In the genomic region with DNA sequence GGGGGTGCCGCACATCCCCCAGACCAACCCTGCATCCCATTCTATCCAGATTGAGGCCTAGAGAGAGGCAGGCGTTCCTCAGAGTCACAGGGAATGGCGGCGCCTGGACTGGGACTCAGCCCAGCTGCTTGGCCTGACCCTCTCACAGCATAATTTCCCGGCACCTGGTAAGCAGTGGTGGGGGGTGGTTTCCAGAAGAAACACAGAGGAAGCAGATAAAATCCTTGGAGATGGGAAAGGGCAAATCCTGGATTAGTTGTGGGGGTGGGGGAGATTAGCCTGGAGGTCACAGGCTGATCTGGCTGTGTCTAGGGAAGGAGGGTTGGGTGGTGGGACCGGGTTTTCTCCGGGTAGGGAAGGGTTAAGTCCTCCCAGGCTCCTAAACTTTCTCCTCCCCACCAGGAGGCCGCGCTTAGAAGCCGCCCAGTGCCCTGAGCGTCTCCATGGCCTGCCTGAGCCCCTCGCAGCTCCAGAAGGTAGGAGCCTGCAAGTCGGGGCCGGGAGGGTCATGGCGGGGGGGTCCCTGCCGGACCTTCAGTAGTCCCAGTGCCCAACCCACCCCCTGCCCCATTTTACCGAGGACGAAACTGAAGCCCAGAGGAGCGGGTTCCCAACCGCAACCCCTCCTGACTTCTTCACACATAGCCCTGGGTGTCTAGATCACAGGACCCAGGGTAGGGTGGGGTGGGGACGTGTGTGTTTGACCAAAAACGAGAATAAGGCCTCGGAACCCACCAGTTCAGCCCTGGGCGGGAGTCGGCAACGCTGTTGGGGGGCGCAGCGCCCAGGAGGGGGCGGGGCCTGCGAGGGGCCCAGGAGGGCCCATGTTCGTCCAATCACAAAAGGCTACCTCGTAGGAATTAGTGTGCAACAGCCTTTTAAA, we compare ENCODE assay signal across 1 cellular context.
TF ChIP-seq lines count a peak whose summit lies in the region.

No MANE protein-coding gene starts in this region.

TF ChIP-seq in HepG2, 621 proteins besides CTCF, POLR2A, EP300 and RAD21 (continues in another document):
- TF ChIP-seq MED13 (CRISPR knock-in tag; IDR thresholded peaks at IDR 0.05) (no peak), MIXL1 (CRISPR knock-in tag; IDR thresholded peaks at IDR 0.05) (no peak), ZNF788 (CRISPR knock-in tag; IDR thresholded peaks at IDR 0.05; ENCODE audit: borderline replicate concordance) (no peak), ZBTB7B (CRISPR knock-in tag; IDR thresholded peaks at IDR 0.05) (peak; percentile 80), ZKSCAN8 (CRISPR knock-in tag; IDR thresholded peaks at IDR 0.05; ENCODE audit: borderline replicate concordance) (peak; percentile 15; the same call in 1 of the 2 replicates), RORA (CRISPR knock-in tag; IDR thresholded peaks at IDR 0.05) (no peak), HES4 (CRISPR knock-in tag; IDR thresholded peaks at IDR 0.05; ENCODE audit: borderline replicate concordance) (no peak), PITX1 (CRISPR knock-in tag; IDR thresholded peaks at IDR 0.05) (no peak), FOXA3 (CRISPR knock-in tag; IDR thresholded peaks at IDR 0.05) (no peak; the same call in 1 of the 2 replicates), TP53 (CRISPR knock-in tag; conservative IDR thresholded peaks at IDR 0.05) (peak; percentile 1; the same call in 1 of the 2 replicates), HHEX (CRISPR knock-in tag; IDR thresholded peaks at IDR 0.05) (no peak), XBP1 (CRISPR knock-in tag; IDR thresholded peaks at IDR 0.05) (no peak), ZNF761 (CRISPR knock-in tag; conservative IDR thresholded peaks at IDR 0.05) (no peak), ZNF616 (CRISPR knock-in tag; IDR thresholded peaks at IDR 0.05; ENCODE audit: low read depth) (no peak), SNAI1 (CRISPR knock-in tag; IDR thresholded peaks at IDR 0.05; ENCODE audit: borderline replicate concordance) (0 out of 2 replicates have a peak, but pooled peaks have one; percentile 24), KLF11 (CRISPR knock-in tag; IDR thresholded peaks at IDR 0.05) (0 out of 2 replicates have a peak, but pooled peaks have one; percentile 24), JARID2 (CRISPR knock-in tag; IDR thresholded peaks at IDR 0.05; ENCODE audit: insufficient replicate concordance) (no peak), JUN (CRISPR knock-in tag; IDR thresholded peaks at IDR 0.05) (no peak), CEBPG (CRISPR knock-in tag; IDR thresholded peaks at IDR 0.05) (0 out of 2 replicates have a peak, but pooled peaks have one; percentile 16), PHF8 (CRISPR knock-in tag; IDR thresholded peaks at IDR 0.05) (peak; percentile 58; the same call in 1 of the 2 replicates), ZFY (CRISPR knock-in tag; IDR thresholded peaks at IDR 0.05) (peak; percentile 77), KLF6 (CRISPR knock-in tag; IDR thresholded peaks at IDR 0.05) (no peak), TAF1 (CRISPR knock-in tag; IDR thresholded peaks at IDR 0.05) (peak; percentile 58; the same call in 1 of the 2 replicates), EEA1 (CRISPR knock-in tag; IDR thresholded peaks at IDR 0.05; ENCODE audit: borderline replicate concordance) (no peak), ZNF326 (CRISPR knock-in tag; IDR thresholded peaks at IDR 0.05; ENCODE audit: borderline replicate concordance) (no peak), ZNF263 (CRISPR knock-in tag; IDR thresholded peaks at IDR 0.05) (no peak), ARNTL (CRISPR knock-in tag; IDR thresholded peaks at IDR 0.05) (peak; percentile 46; the same call in 1 of the 2 replicates), TOE1 (CRISPR knock-in tag; IDR thresholded peaks at IDR 0.05) (no peak), ZSCAN21 (CRISPR knock-in tag; IDR thresholded peaks at IDR 0.05; ENCODE audit: borderline replicate concordance) (no peak), IKZF1 (IDR thresholded peaks at IDR 0.05) (no peak), ZNF3 (CRISPR knock-in tag; IDR thresholded peaks at IDR 0.05) (no peak), JUND (CRISPR knock-in tag; IDR thresholded peaks at IDR 0.05) (no peak), ZBTB21 (CRISPR knock-in tag; IDR thresholded peaks at IDR 0.05) (no peak), ZNF230 (CRISPR knock-in tag; IDR thresholded peaks at IDR 0.05) (no peak), RAD51 (IDR thresholded peaks at IDR 0.05; ENCODE audit: borderline replicate concordance) (no peak), ATM (IDR thresholded peaks at IDR 0.05; ENCODE audit: borderline replicate concordance) (no peak)
- TF ChIP-seq, protein P1, sequence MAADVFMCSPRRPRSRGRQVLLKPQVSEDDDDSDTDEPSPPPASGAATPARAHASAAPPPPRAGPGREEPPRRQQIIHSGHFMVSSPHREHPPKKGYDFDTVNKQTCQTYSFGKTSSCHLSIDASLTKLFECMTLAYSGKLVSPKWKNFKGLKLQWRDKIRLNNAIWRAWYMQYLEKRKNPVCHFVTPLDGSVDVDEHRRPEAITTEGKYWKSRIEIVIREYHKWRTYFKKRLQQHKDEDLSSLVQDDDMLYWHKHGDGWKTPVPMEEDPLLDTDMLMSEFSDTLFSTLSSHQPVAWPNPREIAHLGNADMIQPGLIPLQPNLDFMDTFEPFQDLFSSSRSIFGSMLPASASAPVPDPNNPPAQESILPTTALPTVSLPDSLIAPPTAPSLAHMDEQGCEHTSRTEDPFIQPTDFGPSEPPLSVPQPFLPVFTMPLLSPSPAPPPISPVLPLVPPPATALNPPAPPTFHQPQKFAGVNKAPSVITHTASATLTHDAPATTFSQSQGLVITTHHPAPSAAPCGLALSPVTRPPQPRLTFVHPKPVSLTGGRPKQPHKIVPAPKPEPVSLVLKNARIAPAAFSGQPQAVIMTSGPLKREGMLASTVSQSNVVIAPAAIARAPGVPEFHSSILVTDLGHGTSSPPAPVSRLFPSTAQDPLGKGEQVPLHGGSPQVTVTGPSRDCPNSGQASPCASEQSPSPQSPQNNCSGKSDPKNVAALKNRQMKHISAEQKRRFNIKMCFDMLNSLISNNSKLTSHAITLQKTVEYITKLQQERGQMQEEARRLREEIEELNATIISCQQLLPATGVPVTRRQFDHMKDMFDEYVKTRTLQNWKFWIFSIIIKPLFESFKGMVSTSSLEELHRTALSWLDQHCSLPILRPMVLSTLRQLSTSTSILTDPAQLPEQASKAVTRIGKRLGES (CRISPR knock-in tag; IDR thresholded peaks at IDR 0.05; ENCODE audit: borderline replicate concordance) = no peak
- TF ChIP-seq, protein P2, sequence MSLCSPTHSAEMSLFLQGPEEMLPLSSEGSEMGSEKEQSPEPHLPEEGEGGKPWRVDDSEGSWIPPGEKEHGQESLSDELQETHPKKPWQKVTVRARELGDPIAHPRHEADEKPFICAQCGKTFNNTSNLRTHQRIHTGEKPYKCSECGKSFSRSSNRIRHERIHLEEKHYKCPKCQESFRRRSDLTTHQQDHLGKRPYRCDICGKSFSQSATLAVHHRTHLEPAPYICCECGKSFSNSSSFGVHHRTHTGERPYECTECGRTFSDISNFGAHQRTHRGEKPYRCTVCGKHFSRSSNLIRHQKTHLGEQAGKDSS (CRISPR knock-in tag; IDR thresholded peaks at IDR 0.05; ENCODE audit: borderline replicate concordance, low read depth) = no peak
- TF ChIP-seq, protein P3, sequence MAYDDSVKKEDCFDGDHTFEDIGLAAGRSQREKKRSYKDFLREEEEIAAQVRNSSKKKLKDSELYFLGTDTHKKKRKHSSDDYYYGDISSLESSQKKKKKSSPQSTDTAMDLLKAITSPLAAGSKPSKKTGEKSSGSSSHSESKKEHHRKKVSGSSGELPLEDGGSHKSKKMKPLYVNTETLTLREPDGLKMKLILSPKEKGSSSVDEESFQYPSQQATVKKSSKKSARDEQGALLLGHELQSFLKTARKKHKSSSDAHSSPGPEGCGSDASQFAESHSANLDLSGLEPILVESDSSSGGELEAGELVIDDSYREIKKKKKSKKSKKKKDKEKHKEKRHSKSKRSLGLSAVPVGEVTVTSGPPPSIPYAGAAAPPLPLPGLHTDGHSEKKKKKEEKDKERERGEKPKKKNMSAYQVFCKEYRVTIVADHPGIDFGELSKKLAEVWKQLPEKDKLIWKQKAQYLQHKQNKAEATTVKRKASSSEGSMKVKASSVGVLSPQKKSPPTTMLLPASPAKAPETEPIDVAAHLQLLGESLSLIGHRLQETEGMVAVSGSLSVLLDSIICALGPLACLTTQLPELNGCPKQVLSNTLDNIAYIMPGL (CRISPR knock-in tag; IDR thresholded peaks at IDR 0.05; ENCODE audit: borderline replicate concordance in 1 of 2, low read depth in 1 of 2) = peak in 1 of 2 experiments; percentile 57; a peak in 2 of 4 replicates
- TF ChIP-seq, protein P4, sequence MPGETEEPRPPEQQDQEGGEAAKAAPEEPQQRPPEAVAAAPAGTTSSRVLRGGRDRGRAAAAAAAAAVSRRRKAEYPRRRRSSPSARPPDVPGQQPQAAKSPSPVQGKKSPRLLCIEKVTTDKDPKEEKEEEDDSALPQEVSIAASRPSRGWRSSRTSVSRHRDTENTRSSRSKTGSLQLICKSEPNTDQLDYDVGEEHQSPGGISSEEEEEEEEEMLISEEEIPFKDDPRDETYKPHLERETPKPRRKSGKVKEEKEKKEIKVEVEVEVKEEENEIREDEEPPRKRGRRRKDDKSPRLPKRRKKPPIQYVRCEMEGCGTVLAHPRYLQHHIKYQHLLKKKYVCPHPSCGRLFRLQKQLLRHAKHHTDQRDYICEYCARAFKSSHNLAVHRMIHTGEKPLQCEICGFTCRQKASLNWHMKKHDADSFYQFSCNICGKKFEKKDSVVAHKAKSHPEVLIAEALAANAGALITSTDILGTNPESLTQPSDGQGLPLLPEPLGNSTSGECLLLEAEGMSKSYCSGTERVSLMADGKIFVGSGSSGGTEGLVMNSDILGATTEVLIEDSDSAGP (CRISPR knock-in tag; IDR thresholded peaks at IDR 0.05; ENCODE audit: borderline replicate concordance) = peak; percentile 56; the same call in 1 of the 2 replicates
- TF ChIP-seq, protein P5, sequence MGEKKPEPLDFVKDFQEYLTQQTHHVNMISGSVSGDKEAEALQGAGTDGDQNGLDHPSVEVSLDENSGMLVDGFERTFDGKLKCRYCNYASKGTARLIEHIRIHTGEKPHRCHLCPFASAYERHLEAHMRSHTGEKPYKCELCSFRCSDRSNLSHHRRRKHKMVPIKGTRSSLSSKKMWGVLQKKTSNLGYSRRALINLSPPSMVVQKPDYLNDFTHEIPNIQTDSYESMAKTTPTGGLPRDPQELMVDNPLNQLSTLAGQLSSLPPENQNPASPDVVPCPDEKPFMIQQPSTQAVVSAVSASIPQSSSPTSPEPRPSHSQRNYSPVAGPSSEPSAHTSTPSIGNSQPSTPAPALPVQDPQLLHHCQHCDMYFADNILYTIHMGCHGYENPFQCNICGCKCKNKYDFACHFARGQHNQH (CRISPR knock-in tag; IDR thresholded peaks at IDR 0.05) = peak; percentile 52
- TF ChIP-seq, protein P6, sequence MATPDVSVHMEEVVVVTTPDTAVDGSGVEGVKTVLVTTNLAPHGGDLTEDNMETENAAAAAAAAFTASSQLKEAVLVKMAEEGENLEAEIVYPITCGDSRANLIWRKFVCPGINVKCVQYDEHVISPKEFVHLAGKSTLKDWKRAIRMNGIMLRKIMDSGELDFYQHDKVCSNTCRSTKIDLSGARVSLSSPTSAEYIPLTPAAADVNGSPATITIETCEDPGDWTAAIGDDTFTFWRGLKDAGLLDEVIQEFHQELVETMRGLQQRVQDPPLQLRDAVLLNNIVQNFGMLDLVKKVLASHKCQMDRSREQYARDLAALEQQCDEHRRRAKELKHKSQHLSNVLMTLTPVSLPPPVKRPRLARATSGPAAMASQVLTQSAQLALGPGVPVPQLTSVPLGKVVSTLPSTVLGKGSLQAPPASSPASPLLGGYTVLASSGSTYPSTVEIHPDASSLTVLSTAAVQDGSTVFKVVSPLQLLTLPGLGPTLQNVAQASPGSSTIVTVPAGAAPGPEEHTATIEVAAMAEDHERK (CRISPR knock-in tag; IDR thresholded peaks at IDR 0.05; ENCODE audit: low read depth) = no peak
- TF ChIP-seq, protein P7, sequence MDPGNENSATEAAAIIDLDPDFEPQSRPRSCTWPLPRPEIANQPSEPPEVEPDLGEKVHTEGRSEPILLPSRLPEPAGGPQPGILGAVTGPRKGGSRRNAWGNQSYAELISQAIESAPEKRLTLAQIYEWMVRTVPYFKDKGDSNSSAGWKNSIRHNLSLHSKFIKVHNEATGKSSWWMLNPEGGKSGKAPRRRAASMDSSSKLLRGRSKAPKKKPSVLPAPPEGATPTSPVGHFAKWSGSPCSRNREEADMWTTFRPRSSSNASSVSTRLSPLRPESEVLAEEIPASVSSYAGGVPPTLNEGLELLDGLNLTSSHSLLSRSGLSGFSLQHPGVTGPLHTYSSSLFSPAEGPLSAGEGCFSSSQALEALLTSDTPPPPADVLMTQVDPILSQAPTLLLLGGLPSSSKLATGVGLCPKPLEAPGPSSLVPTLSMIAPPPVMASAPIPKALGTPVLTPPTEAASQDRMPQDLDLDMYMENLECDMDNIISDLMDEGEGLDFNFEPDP (CRISPR knock-in tag; conservative IDR thresholded peaks at IDR 0.05) = no peak
- TF ChIP-seq, protein P8, sequence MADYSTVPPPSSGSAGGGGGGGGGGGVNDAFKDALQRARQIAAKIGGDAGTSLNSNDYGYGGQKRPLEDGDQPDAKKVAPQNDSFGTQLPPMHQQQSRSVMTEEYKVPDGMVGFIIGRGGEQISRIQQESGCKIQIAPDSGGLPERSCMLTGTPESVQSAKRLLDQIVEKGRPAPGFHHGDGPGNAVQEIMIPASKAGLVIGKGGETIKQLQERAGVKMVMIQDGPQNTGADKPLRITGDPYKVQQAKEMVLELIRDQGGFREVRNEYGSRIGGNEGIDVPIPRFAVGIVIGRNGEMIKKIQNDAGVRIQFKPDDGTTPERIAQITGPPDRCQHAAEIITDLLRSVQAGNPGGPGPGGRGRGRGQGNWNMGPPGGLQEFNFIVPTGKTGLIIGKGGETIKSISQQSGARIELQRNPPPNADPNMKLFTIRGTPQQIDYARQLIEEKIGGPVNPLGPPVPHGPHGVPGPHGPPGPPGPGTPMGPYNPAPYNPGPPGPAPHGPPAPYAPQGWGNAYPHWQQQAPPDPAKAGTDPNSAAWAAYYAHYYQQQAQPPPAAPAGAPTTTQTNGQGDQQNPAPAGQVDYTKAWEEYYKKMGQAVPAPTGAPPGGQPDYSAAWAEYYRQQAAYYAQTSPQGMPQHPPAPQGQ (CRISPR knock-in tag; IDR thresholded peaks at IDR 0.05; ENCODE audit: borderline replicate concordance) = no peak
- TF ChIP-seq, protein P9, sequence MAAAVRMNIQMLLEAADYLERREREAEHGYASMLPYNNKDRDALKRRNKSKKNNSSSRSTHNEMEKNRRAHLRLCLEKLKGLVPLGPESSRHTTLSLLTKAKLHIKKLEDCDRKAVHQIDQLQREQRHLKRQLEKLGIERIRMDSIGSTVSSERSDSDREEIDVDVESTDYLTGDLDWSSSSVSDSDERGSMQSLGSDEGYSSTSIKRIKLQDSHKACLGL (CRISPR knock-in tag; IDR thresholded peaks at IDR 0.05) = no peak
- TF ChIP-seq, protein P10, sequence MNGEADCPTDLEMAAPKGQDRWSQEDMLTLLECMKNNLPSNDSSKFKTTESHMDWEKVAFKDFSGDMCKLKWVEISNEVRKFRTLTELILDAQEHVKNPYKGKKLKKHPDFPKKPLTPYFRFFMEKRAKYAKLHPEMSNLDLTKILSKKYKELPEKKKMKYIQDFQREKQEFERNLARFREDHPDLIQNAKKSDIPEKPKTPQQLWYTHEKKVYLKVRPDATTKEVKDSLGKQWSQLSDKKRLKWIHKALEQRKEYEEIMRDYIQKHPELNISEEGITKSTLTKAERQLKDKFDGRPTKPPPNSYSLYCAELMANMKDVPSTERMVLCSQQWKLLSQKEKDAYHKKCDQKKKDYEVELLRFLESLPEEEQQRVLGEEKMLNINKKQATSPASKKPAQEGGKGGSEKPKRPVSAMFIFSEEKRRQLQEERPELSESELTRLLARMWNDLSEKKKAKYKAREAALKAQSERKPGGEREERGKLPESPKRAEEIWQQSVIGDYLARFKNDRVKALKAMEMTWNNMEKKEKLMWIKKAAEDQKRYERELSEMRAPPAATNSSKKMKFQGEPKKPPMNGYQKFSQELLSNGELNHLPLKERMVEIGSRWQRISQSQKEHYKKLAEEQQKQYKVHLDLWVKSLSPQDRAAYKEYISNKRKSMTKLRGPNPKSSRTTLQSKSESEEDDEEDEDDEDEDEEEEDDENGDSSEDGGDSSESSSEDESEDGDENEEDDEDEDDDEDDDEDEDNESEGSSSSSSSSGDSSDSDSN (CRISPR knock-in tag; IDR thresholded peaks at IDR 0.05) = peak; percentile 46
